ENCODE assay signal across 8 cellular contexts in genomic region chr10:104122273-104123107, GRCh38. TPM values are rescaled to one million over a fixed set of nuclear protein-coding genes. Genes with fewer than 3 reads are reported as not detected.
A peak's percentile ranks its signal among the peaks of the same experiment; 100 is the strongest.
DNase-seq lines count a peak whose midpoint lies in the region; ATAC-seq and TF ChIP-seq lines count a peak whose summit lies in the region.

No MANE protein-coding gene starts in this region.

- peak overlapping the region; percentile 48 for H3K27ac ChIP-seq in OCI-LY3 (ENCODE audit: low read length)
- peak overlapping the region; percentile 94 for H3K27ac ChIP-seq in ectodermal cell (ENCODE audit: insufficient read depth, low read depth, low read length, poor library complexity, severe bottlenecking)

- in situ Hi-C loops in HAP-1 (cut with MboI; ENCODE audit: low sequenced_read_pairs) = loop anchor here (10.0 kb wide), 2 partner anchors 158 to 228 kb away; partner anchors contain the start of gene SLK

- WGBS in ectodermal cell, 2 experiments = 16 to 22% methylated on average over 17 to 19 of the region's 20 CpGs

- ATAC-seq in HG03520 (IDR thresholded peaks at IDR 0.05; ENCODE audit: unreplicated experiment) = no peak

- H3K27me3 ChIP-seq in HAP-1 (ENCODE audit: low read depth) (no peaks in the 10 kb centered on the region), OCI-LY3 (ENCODE audit: low read depth, low read length) (no peaks in the 10 kb centered on the region), ectodermal cell (ENCODE audit: control insufficient read depth, insufficient read depth, low read length, poor library complexity, severe bottlenecking) (no peaks in the 10 kb centered on the region), mucosa of stomach (ENCODE audit: control insufficient read depth, insufficient read depth, low read length) (no peaks in the 10 kb centered on the region)

- TF ChIP-seq CTCF in OCI-LY3 (IDR thresholded peaks at IDR 0.05; ENCODE audit: low read depth, low read length) = no peak

- no peaks in the 10 kb centered on the region for H3K9me3 ChIP-seq in HAP-1
- no peaks in the 10 kb centered on the region for H3K9me3 ChIP-seq in OCI-LY3 (ENCODE audit: insufficient read depth, low read length)
- H3K9me3 ChIP-seq in ectodermal cell (ENCODE audit: control insufficient read depth, low read length) = no peaks in the 10 kb centered on the region
- no peaks in the 10 kb centered on the region for H3K9me3 ChIP-seq in mucosa of stomach (ENCODE audit: control insufficient read depth, low read length)

- H4K20me1 ChIP-seq in OCI-LY3 (ENCODE audit: insufficient read depth, low read length) = no peaks in the 10 kb centered on the region

- peak; percentile 26 for DNase-seq in EH (ENCODE audit: low read depth)
- peak in 1 of 2 experiments; percentile 28 for DNase-seq in HAP-1 (ENCODE audit: low spot score in 2 of 2)
- no peak for DNase-seq in activated CD4-positive, CD25-positive, alpha-beta regulatory T cell (lab: John Stamatoyannopoulos, UW)
- DNase-seq in NOMO-1 treated with dmso at 0.1 percent for 144 hours (lab: John Stamatoyannopoulos, UW; ENCODE audit: unreplicated experiment) = no peak

- H3K9ac ChIP-seq in OCI-LY3 (ENCODE audit: low read length) (peak overlapping the region; percentile 87), mucosa of stomach (ENCODE audit: low read length) (peak overlapping the region; percentile 80)

- H2AFZ ChIP-seq in OCI-LY3 (ENCODE audit: low read depth, low read length) = peak overlapping the region; percentile 69; the same call in 1 of the 2 replicates

- H3K4me2 ChIP-seq in OCI-LY3 (ENCODE audit: low read length) = peak overlapping the region; percentile 89

- H3K4me1 ChIP-seq in HAP-1 (peaks cover 13% of the 10 kb centered on the region), OCI-LY3 (ENCODE audit: low read length) (peaks cover 11% of the 10 kb centered on the region), ectodermal cell (ENCODE audit: control insufficient read depth, insufficient read depth, low read length) (peaks cover 11% of the 10 kb centered on the region), mucosa of stomach (ENCODE audit: control insufficient read depth, insufficient read depth, low read length) (peaks cover 15% of the 10 kb centered on the region)

- H3K36me3 ChIP-seq in HAP-1 (replicated peaks) = no peaks in the 10 kb centered on the region
- H3K36me3 ChIP-seq in OCI-LY3 (replicated peaks; ENCODE audit: low read depth, low read length) = no peaks in the 10 kb centered on the region
- no peaks in the 10 kb centered on the region for H3K36me3 ChIP-seq in ectodermal cell (ENCODE audit: control insufficient read depth, insufficient read depth, low read length)
- no peaks in the 10 kb centered on the region for H3K36me3 ChIP-seq in mucosa of stomach (ENCODE audit: control insufficient read depth, insufficient read depth, low read length)

- H3K79me2 ChIP-seq in OCI-LY3 (ENCODE audit: low read length) = no peaks in the 10 kb centered on the region; the same call in 1 of the 2 replicates

- H3K4me3 ChIP-seq in HAP-1 (peak overlapping the region; percentile 82), OCI-LY3 (ENCODE audit: low read length) (peak overlapping the region; percentile 89), ectodermal cell (ENCODE audit: insufficient read depth, low read depth, low read length) (peak overlapping the region; percentile 93), mucosa of stomach (ENCODE audit: low read length) (peak overlapping the region; percentile 52)

RNA-seq across cellular contexts. Expression of gene SFR1, which starts 0.5 kb away (rescaled TPM):
- 11.9 TPM for polyA plus RNA-seq in ectodermal cell (2013, experiment 1 of 4)
- 13.3 TPM for polyA plus RNA-seq in ectodermal cell (2013, experiment 2 of 4)
- polyA plus RNA-seq in ectodermal cell (2013, experiment 3 of 4) = 11.3 TPM
- polyA plus RNA-seq in ectodermal cell (2013, experiment 4 of 4) = 11.6 TPM

RNA-seq across cellular contexts. Expression of gene COL17A1, which starts 36.8 kb away (rescaled TPM):
- 1.9 TPM for polyA plus RNA-seq in ectodermal cell (2013, experiment 1 of 4)
- 2.1 TPM for polyA plus RNA-seq in ectodermal cell (2013, experiment 2 of 4)
- polyA plus RNA-seq in ectodermal cell (2013, experiment 3 of 4) = 0.53 TPM
- 1.2 TPM for polyA plus RNA-seq in ectodermal cell (2013, experiment 4 of 4)
